Comparison of ENCODE assay signal across 8 cellular contexts in the genomic region with DNA sequence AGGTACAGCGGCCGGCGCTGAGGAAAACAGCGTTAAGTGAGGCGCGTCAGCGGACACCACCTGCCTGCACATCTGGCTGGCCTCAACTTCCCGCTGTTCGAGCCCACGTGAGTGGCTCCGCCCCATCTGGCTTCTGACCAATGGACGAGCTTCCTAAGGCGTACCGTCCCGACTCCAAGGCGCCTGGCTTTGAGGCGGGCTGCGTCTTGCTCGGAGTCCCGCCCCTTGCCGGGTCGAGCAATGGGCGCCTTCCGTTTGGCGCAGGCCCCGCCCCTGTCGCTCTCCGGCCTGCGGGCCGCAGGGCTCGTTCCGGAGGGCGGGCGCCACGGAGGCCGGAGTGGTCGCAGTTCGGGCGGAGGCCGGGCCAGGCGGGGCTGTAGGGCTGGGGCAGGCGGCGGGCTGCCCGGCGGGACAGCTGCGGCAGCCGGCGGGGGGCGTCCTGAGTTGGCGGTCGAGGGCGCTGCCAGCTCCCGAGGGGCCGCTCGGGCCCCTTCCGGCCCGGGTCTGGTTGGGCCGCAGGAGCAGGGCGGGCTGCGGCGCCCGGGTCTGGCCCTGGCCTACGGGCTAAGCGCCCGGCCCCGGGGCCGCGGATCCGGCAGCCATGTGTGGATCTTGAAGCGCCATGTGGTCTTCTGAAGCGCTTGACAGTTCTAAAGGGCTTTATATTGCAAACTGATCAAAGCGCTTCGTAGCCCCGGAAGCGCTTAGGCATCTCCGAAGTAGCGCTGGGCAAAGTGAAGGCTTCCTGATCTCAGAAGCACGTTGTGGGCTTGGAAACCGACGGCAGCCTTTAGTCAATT. TPM values are rescaled to one million over a fixed set of nuclear protein-coding genes. Genes with fewer than 3 reads are reported as not detected.
DNase-seq lines count a peak whose midpoint lies in the region; FAIRE-seq and TF ChIP-seq lines count a peak whose summit lies in the region.

TATDN2 (plus strand) TSS at position 276 of the 800 bp plus-strand sequence. CDS start 742 bp downstream, outside the sequence.

- H3K4me1 ChIP-seq in DOHH2 (ENCODE audit: control insufficient read depth, low read length) (peaks cover 35% of the 10 kb centered on the region), GM23248 (ENCODE audit: insufficient read depth) (peaks cover 12% of the 10 kb centered on the region), Karpas-422 (ENCODE audit: low read length) (peaks cover 23% of the 10 kb centered on the region), esophagus squamous epithelium (peaks cover 11 to 54% (median 20%) of the 10 kb centered on the region in 3 donors)

- H2AFZ ChIP-seq in GM23248 (peak within 1 kb of the TSS; percentile 86), Karpas-422 (ENCODE audit: low read length) (peak within 1 kb of the TSS; percentile 74; the same call in 1 of the 2 replicates)

- H3K9ac ChIP-seq in GM23248, result peak within 1 kb of the TSS; percentile 91
- peak within 1 kb of the TSS; percentile 97 for H3K9ac ChIP-seq in Karpas-422 (ENCODE audit: low read length)

- TF ChIP-seq CTCF in DOHH2 (IDR thresholded peaks at IDR 0.05; ENCODE audit: low read depth, low read length, poor library complexity, severe bottlenecking), result peak; percentile 8
- peak in 1 of 6 experiments; percentile 8 for TF ChIP-seq CTCF in esophagus squamous epithelium (IDR thresholded peaks at IDR 0.05)

- peaks cover 66% of the 10 kb centered on the region for H3K36me3 ChIP-seq in DOHH2 (ENCODE audit: control insufficient read depth, low read length)
- 0 out of 2 replicates have a peak, but pooled peaks cover 5% of the 10 kb centered on the region for H3K36me3 ChIP-seq in GM23248 (ENCODE audit: low read depth)
- H3K36me3 ChIP-seq in Karpas-422 (ENCODE audit: insufficient read depth, low read length), result peaks cover 15% of the 10 kb centered on the region
- H3K36me3 ChIP-seq in esophagus squamous epithelium, result peaks cover 0 to 40% (median 7%) of the 10 kb centered on the region in 3 donors

- H3K27ac ChIP-seq in DOHH2 (ENCODE audit: low read depth, low read length), result peak within 1 kb of the TSS; percentile 76
- H3K27ac ChIP-seq in GM23248, result peak within 1 kb of the TSS; percentile 72
- peak within 1 kb of the TSS; percentile 76 for H3K27ac ChIP-seq in Karpas-422 (ENCODE audit: low read length)
- peak within 1 kb of the TSS; percentile 84 to 94 (median 92) for H3K27ac ChIP-seq in esophagus squamous epithelium

- H3F3A ChIP-seq in DOHH2 (ENCODE audit: control insufficient read depth, insufficient read depth) (no peaks in the 10 kb centered on the region; the same call in none of the 2 replicates), GM23248 (ENCODE audit: insufficient read depth) (no peaks in the 10 kb centered on the region)

- in situ Hi-C loops in GM23248 (cut with MboI), result no loop called here

- H4K20me1 ChIP-seq in DOHH2 (ENCODE audit: control insufficient read depth, insufficient read depth, low read depth, low read length) (peaks cover 7% of the 10 kb centered on the region; the same call in 1 of the 2 replicates), GM23248 (ENCODE audit: insufficient read depth) (peaks cover 3% of the 10 kb centered on the region; the same call in 1 of the 2 replicates), Karpas-422 (ENCODE audit: insufficient read depth, low read depth, low read length) (peaks cover 3% of the 10 kb centered on the region; the same call in 1 of the 2 replicates)

- H3K4me2 ChIP-seq in DOHH2 (ENCODE audit: low read length) (peak within 1 kb of the TSS; percentile 95), GM23248 (ENCODE audit: unreplicated experiment) (peak within 1 kb of the TSS; percentile 98), Karpas-422 (ENCODE audit: low read depth, low read length, poor library complexity, severe bottlenecking) (peak within 1 kb of the TSS; percentile 79)

- H3K9me2 ChIP-seq in DOHH2 (replicated peaks; ENCODE audit: control insufficient read depth, low read length), result no peaks in the 10 kb centered on the region
- no peaks in the 10 kb centered on the region for H3K9me2 ChIP-seq in GM23248 (ENCODE audit: insufficient read depth)
- no peaks in the 10 kb centered on the region for H3K9me2 ChIP-seq in Karpas-422 (replicated peaks; ENCODE audit: insufficient read depth, low read length)

- peak in 3 of 4 donors; percentile 70 to 94 (median 91) for TF ChIP-seq POLR2A in esophagus squamous epithelium (IDR thresholded peaks at IDR 0.05)

- H3K27me3 ChIP-seq in DOHH2 (ENCODE audit: control insufficient read depth, low read length) (no peaks in the 10 kb centered on the region), GM23248 (replicated peaks; ENCODE audit: insufficient read depth) (no peaks in the 10 kb centered on the region), Karpas-422 (ENCODE audit: low read length) (no peaks in the 10 kb centered on the region), esophagus squamous epithelium (no peaks in the 10 kb centered on the region)

- no peak for FAIRE-seq in RCC 7860 (lab: Jason Lieb, UNC)

- H3K79me2 ChIP-seq in DOHH2 (ENCODE audit: control insufficient read depth, low read length) (peaks cover 56% of the 10 kb centered on the region), GM23248 (ENCODE audit: insufficient read depth) (peaks cover 49% of the 10 kb centered on the region), Karpas-422 (ENCODE audit: low read length) (peaks cover 40% of the 10 kb centered on the region)

- 1 to 2% methylated on average over 63 to 80 of the region's 80 CpGs for WGBS in GM23248 (ENCODE audit: low coverage in 1 of 2, low lambda C conversion rate in 2 of 2, missing lambda C conversion rate in 2 of 2), 2 experiments
- 0% methylated on average over 4 to 11 of the region's 80 CpGs for WGBS in esophagus squamous epithelium, 2 donors

- intact Hi-C loops in esophagus squamous epithelium (cut with DNase I), result no loop called here

- DNase-seq in GM23248 (peak; percentile 98), Karpas-422 (peak; percentile 100), RCC 7860 (ENCODE audit: low spot score) (peak; percentile 85), esophagus squamous epithelium (lab: John Stamatoyannopoulos, UW) (peak; percentile 78), myocyte (ENCODE audit: low read depth) (peak; percentile 96)
- peak; percentile 94 to 96 for DNase-seq in activated T-cell treated with anti-CD3 and anti-CD28 coated beads, Interleukin-2, amount 50 U/mL, for 48 hours
- DNase-seq in stimulated activated CD8-positive, alpha-beta memory T cell treated with anti-CD3 and anti-CD28 coated beads, Interleukin-7, amount 100 ng/mL, for 4 hours (ENCODE audit: low read depth in 2 of 2), result peak; percentile 90 to 93

- H3K9me3 ChIP-seq in DOHH2 (ENCODE audit: control insufficient read depth, insufficient read depth, low read length), result peaks cover 22% of the 10 kb centered on the region
- no peaks in the 10 kb centered on the region for H3K9me3 ChIP-seq in GM23248 (ENCODE audit: low read depth)
- H3K9me3 ChIP-seq in Karpas-422 (ENCODE audit: low read length), result peaks cover 8% of the 10 kb centered on the region
- peaks cover 0 to 17% (median 14%) of the 10 kb centered on the region in 3 donors for H3K9me3 ChIP-seq in esophagus squamous epithelium

- H3K4me3 ChIP-seq in DOHH2 (ENCODE audit: low read length), result peak within 1 kb of the TSS; percentile 96
- H3K4me3 ChIP-seq in GM23248, result peak within 1 kb of the TSS; percentile 83
- peak within 1 kb of the TSS; percentile 95 for H3K4me3 ChIP-seq in Karpas-422 (ENCODE audit: low read length)
- H3K4me3 ChIP-seq in esophagus squamous epithelium, result peak within 1 kb of the TSS; percentile 79 to 94 (median 89)

RNA-seq across cellular contexts. Expression of gene TATDN2, which starts in this region (rescaled TPM):
- total RNA-seq in GM23248 (2014; rRNA removed; shearing (Covaris generic)), result 8.4 and 10.1 TPM in 2 replicates
- polyA plus RNA-seq in GM23248 (2016; fragmentation: Nextera tagmentation; extraction: Ambion mirVana), result 4.6 and 4.9 TPM in 2 replicates
- total RNA-seq in Karpas-422 (2014; rRNA removed; shearing (Covaris generic); ENCODE audit: low replicate concordance), result 17.6 and 20.8 TPM in 2 replicates
- 10 to 100 TPM; 12.6 to 20.6 (median 17.1) TPM for total RNA-seq in esophagus squamous epithelium
- 6.9 and 8.9 TPM in 2 replicates for total RNA-seq in myocyte
- 24.2 TPM for polyA plus RNA-seq in myocyte (2012)

Comparison
In these comparisons a context has a peak if more than half of its experiments do, and no peak if none do; other contexts are left out.
1. Peak in every context shown above with its lines: DNase-seq, H3K4me3 ChIP-seq and H3K27ac ChIP-seq.